Comparison of ENCODE assay signal across 17 cellular contexts in the genomic region with DNA sequence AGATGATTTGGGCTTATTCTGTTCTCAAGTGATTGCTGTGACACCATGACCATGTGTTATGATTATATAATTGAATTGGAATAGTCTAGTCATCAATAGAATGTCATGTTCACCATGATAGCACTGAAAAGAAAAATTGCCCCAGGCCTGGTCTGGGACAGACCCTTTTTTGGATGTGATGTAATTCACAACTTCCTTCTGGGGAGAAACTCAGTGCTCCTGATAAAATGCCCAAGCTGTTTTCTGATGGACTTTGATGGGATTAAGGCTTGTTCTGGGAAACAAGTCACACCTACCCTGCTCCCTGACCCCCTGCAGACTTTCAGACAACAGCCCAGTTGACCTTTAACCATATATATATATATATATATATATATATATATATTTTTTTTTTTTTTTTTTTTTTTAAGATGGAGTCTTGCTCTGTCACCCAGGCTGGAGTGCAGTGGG.
DNase-seq lines count a peak whose midpoint lies in the region; ATAC-seq, FAIRE-seq and TF ChIP-seq lines count a peak whose summit lies in the region.
"Had no signal": no experiment of that assay in that cellular context is flagged by ENCODE, and none has a peak within 500 bp of the region (broad histone marks: within the 10 kb centered on the region; RNA-seq: fewer than 3 reads in every experiment).

No MANE protein-coding gene starts in this region.

- H3K4me1 ChIP-seq in A549 (peaks cover 42% of the 10 kb centered on the region), endodermal cell (ENCODE audit: control insufficient read depth, insufficient read depth, low read length) (peaks cover 12% of the 10 kb centered on the region)

- H3K27me3 ChIP-seq in CD4-positive, alpha-beta T cell (ENCODE audit: control insufficient read depth, insufficient read depth, low read length), result no peaks in the 10 kb centered on the region
- H3K27me3 ChIP-seq in endodermal cell (ENCODE audit: control insufficient read depth, insufficient read depth, low read length, poor library complexity, severe bottlenecking), result no peaks in the 10 kb centered on the region

- FAIRE-seq in A549 (lab: Jason Lieb, UNC), result no peak

- peak overlapping the region; percentile 50 for H3K4me2 ChIP-seq in A549
- H3K4me2 ChIP-seq: PC-9 had no signal

- in situ Hi-C loops in KBM-7 (cut with MboI; ENCODE audit: low pct_unique_long_range_greater_than_20kb, low sequenced_read_pairs), result no loop called here

- TF ChIP-seq CTCF in A549 (IDR thresholded peaks at IDR 0.05) (no peak), endodermal cell (conservative IDR thresholded peaks at IDR 0.05) (no peak)
- TF ChIP-seq CTCF in CD4-positive, alpha-beta T cell (IDR thresholded peaks at IDR 0.05), result no peak

- POLR2A ChIA-PET in A549 (lab: Yijun Ruan, JAX), result no interaction called here
- POLR2A ChIA-PET in CD4-positive, alpha-beta T cell (lab: Charles Lee), result interaction anchor here (1.4 to 1.5 kb wide), 2 partner anchors 19 to 35 kb away, joined by 3 read pairs; no protein-coding TSS in a partner anchor

- intact Hi-C loops in CD4-positive, alpha-beta T cell (cut with DNase I, micrococcal nuclease), result no loop called here

- no peaks in the 10 kb centered on the region for H3K9me3 Mint-ChIP-seq in CD4-positive, alpha-beta T cell
- H3K9me3 Mint-ChIP-seq in endodermal cell, result peaks cover 56% of the 10 kb centered on the region
- H3K9me3 Mint-ChIP-seq: IgD-negative memory B cell had no signal

- no peak for TF ChIP-seq RAD21 in A549 (conservative IDR thresholded peaks at IDR 0.05 in 1 of 2, IDR thresholded peaks at IDR 0.05 in 1 of 2)

- CTCF ChIA-PET in A549 (lab: Yijun Ruan, JAX), result interaction anchor here (2.2 kb wide), 1 partner anchor 48 kb away, joined by 6 read pairs; no protein-coding TSS in a partner anchor
- CTCF ChIA-PET in CD4-positive, alpha-beta T cell (lab: Charles Lee), result interaction anchor here (1.6 to 2.0 kb wide), 2 partner anchors 16 to 22 kb away, joined by 4 read pairs; no protein-coding TSS in a partner anchor

- H3K4me1 Mint-ChIP-seq in CD4-positive, alpha-beta T cell (ENCODE audit: low read depth), result peaks cover 76% of the 10 kb centered on the region
- peaks cover 21% of the 10 kb centered on the region for H3K4me1 Mint-ChIP-seq in endodermal cell

- no peak overlapping the region for H3K4me3 ChIP-seq in A549
- peak overlapping the region; percentile 73 for H3K4me3 ChIP-seq in endodermal cell (ENCODE audit: low read length)
- H3K4me3 ChIP-seq: PC-9 had no signal

- TF ChIP-seq POLR2A in A549 (IDR thresholded peaks at IDR 0.05; ENCODE audit: low read length), result no peak

- peak overlapping the region; percentile 67 for H3K9ac ChIP-seq in endodermal cell (ENCODE audit: extremely low read depth, low read length, poor library complexity, severe bottlenecking)

- no peaks in the 10 kb centered on the region for H3K27me3 Mint-ChIP-seq in CD4-positive, alpha-beta T cell
- H3K27me3 Mint-ChIP-seq in endodermal cell (ENCODE audit: insufficient read depth), result no peaks in the 10 kb centered on the region
- H3K27me3 Mint-ChIP-seq: IgD-negative memory B cell had no signal

- DNase-seq in A549 (ENCODE audit: low read depth in 1 of 2, low spot score in 1 of 2), result peak in 1 of 2 experiments; percentile 11
- DNase-seq in CD4-positive, alpha-beta T cell, result no peak
- peak; percentile 65 for DNase-seq in OCI-M1 (lab: John Stamatoyannopoulos, UW)
- no peak for DNase-seq in endodermal cell
- DNase-seq in KBM-7, result no peak
- DNase-seq in NCI-H345 treated with DMSO at 0.1 percent for 48 hours (lab: John Stamatoyannopoulos, UW; ENCODE audit: unreplicated experiment), result no peak
- DNase-seq: GOT3, NCI-H1048, NCI-H1694, NCI-H2107, NCI-H345, NCI-H69, PC-9, Right ventricle myocardium superior had no signal

- H3K27ac Mint-ChIP-seq in CD4-positive, alpha-beta T cell, result peak overlapping the region; percentile 64
- peak overlapping the region; percentile 77 for H3K27ac Mint-ChIP-seq in endodermal cell

- H3K36me3 Mint-ChIP-seq in CD4-positive, alpha-beta T cell (ENCODE audit: low read depth), result no peaks in the 10 kb centered on the region
- peaks cover 8% of the 10 kb centered on the region for H3K36me3 Mint-ChIP-seq in endodermal cell (ENCODE audit: low read depth)

- H3K4me3 Mint-ChIP-seq in CD4-positive, alpha-beta T cell, result no peak overlapping the region
- no peak overlapping the region for H3K4me3 Mint-ChIP-seq in endodermal cell
- H3K4me3 Mint-ChIP-seq: IgD-negative memory B cell had no signal

- no peaks in the 10 kb centered on the region for H3K36me3 ChIP-seq in endodermal cell (ENCODE audit: control insufficient read depth, insufficient read depth, low read length)

- ATAC-seq in A549 (no peak), GM18867 (IDR thresholded peaks at IDR 0.05; ENCODE audit: unreplicated experiment) (no peak)
- ATAC-seq in CD4-positive, alpha-beta T cell (ENCODE audit: poor library complexity), result no peak
- ATAC-seq: SK-N-SH treated with all-trans-retinoic acid at 6 μM for 48 hours had no signal

- peak overlapping the region; percentile 57 to 73 for H3K27ac ChIP-seq in A549
- H3K27ac ChIP-seq in CD4-positive, alpha-beta T cell (ENCODE audit: low read depth, low read length), result no peak overlapping the region
- peak overlapping the region; percentile 60 for H3K27ac ChIP-seq in endodermal cell (ENCODE audit: low read depth, low read length)
- H3K27ac ChIP-seq: PC-9 had no signal

- H3K9me3 ChIP-seq in A549, result no peaks in the 10 kb centered on the region
- H3K9me3 ChIP-seq in CD4-positive, alpha-beta T cell (ENCODE audit: control insufficient read depth, low read length), result no peaks in the 10 kb centered on the region
- peaks cover 26% of the 10 kb centered on the region for H3K9me3 ChIP-seq in endodermal cell (ENCODE audit: control insufficient read depth, low read length)

- TF ChIP-seq EP300 in A549 (IDR thresholded peaks at IDR 0.05), result no peak

TF ChIP-seq in A549, 52 proteins besides CTCF, POLR2A, EP300 and RAD21:
- TF ChIP-seq RARB (CRISPR knock-in tag; IDR thresholded peaks at IDR 0.05) (no peak), JUN (IDR thresholded peaks at IDR 0.05) (no peak), POLR2AphosphoS2 (conservative IDR thresholded peaks at IDR 0.05; ENCODE audit: low read length) (no peak), JUNB (IDR thresholded peaks at IDR 0.05) (no peak), MAZ (IDR thresholded peaks at IDR 0.05; ENCODE audit: borderline replicate concordance, low read depth, low read length) (no peak)
